In genomic region chr5:31537856-31538255, GRCh38 we compare ENCODE assay signal across 21 cellular contexts. TPM values are rescaled to one million over a fixed set of nuclear protein-coding genes. Genes with fewer than 3 reads are reported as not detected.
DNase-seq lines count a peak whose midpoint lies in the region; ATAC-seq and TF ChIP-seq lines count a peak whose summit lies in the region.
"Had no signal": no experiment of that assay in that cellular context is flagged by ENCODE, and none has a peak within 500 bp of the region (broad histone marks: within the 10 kb centered on the region; RNA-seq: fewer than 3 reads in every experiment).

No MANE protein-coding gene starts in this region.

- peak overlapping the region in 2 of 3 experiments; percentile 21 to 67 for H3K27ac Mint-ChIP-seq in nephron
- H3K27ac Mint-ChIP-seq: activated CD4-positive, alpha-beta T cell treated with anti-CD3 and anti-CD28 coated beads, Interleukin-2, amount 10 ng/mL, durations not matched to agents 7 days and 5 days had no signal

- no peak for ATAC-seq in GM21515 (IDR thresholded peaks at IDR 0.05; ENCODE audit: unreplicated experiment)
- no peak for ATAC-seq in GM21381 (IDR thresholded peaks at IDR 0.05; ENCODE audit: unreplicated experiment)
- ATAC-seq: gastroesophageal sphincter had no signal

- no peak overlapping the region for H3K4me3 Mint-ChIP-seq in nephron
- H3K4me3 Mint-ChIP-seq: activated CD4-positive, alpha-beta T cell treated with anti-CD3 and anti-CD28 coated beads, Interleukin-2, amount 10 ng/mL, durations not matched to agents 7 days and 5 days had no signal

- no peaks in the 10 kb centered on the region for H3K27me3 Mint-ChIP-seq in nephron (ENCODE audit: low read depth)
- H3K27me3 Mint-ChIP-seq: activated CD4-positive, alpha-beta T cell treated with anti-CD3 and anti-CD28 coated beads, Interleukin-2, amount 10 ng/mL, durations not matched to agents 7 days and 5 days had no signal

- H3K4me1 Mint-ChIP-seq in nephron = peaks cover 13% of the 10 kb centered on the region

- H3K36me3 Mint-ChIP-seq in nephron (ENCODE audit: low read depth) = peaks cover 62% of the 10 kb centered on the region

- DNase-seq in COLO829 (ENCODE audit: low spot score) (peak; percentile 46), SK-MEL-5 (ENCODE audit: low read depth, low spot score) (peak; percentile 97), epidermal melanocyte (ENCODE audit: insufficient read length, low spot score) (peak; percentile 46), COLO668 (lab: John Stamatoyannopoulos, UW; ENCODE audit: unreplicated experiment) (no peak), KBM-7 (no peak)
- DNase-seq: activated CD4-positive, alpha-beta T cell treated with anti-CD3 and anti-CD28 coated beads, Interleukin-2, amount 10 ng/mL, durations not matched to agents 7 days and 5 days; activated naive CD4-positive, alpha-beta T cell; aorta; Caco-2; Karpas-422; left ventricle myocardium inferior; NCI-H1105 treated with DMSO at 0.1 percent for 48 hours; NCI-H2107; NCI-H524; occipital lobe; stimulated activated CD4-positive, alpha-beta T cell treated with anti-CD3 and anti-CD28 coated beads, Interleukin-15, amount 100 ng/mL, for 24 hours; testis had no signal

- H3K9me3 Mint-ChIP-seq in nephron = no peaks in the 10 kb centered on the region
- H3K9me3 Mint-ChIP-seq: activated CD4-positive, alpha-beta T cell treated with anti-CD3 and anti-CD28 coated beads, Interleukin-2, amount 10 ng/mL, durations not matched to agents 7 days and 5 days had no signal

- in situ Hi-C loops in SK-MEL-5 (cut with HindIII; ENCODE audit: low pct_unique_long_range_greater_than_20kb, low sequenced_read_pairs) (no loop called here), KBM-7 (cut with MboI; ENCODE audit: low pct_unique_long_range_greater_than_20kb, low sequenced_read_pairs) (no loop called here)

- TF ChIP-seq CTCF in nephron (IDR thresholded peaks at IDR 0.05; ENCODE audit: unreplicated experiment in 3 of 3) = no peak

RNA-seq across cellular contexts. Expression of gene C5orf22, which starts 5.8 kb away (rescaled TPM):
- total RNA-seq in SK-MEL-5 (2014; rRNA removed; shearing (Covaris generic)) = 107 and 110 TPM in 2 replicates
- 86.1 and 114 TPM in 2 replicates for polyA plus RNA-seq in SK-MEL-5 (2015; cell fraction: cytosol; rRNA removed)
- 75.7 and 107 TPM in 2 replicates for polyA plus RNA-seq in SK-MEL-5 (2015; cell fraction: nucleus; rRNA removed)

RNA-seq across cellular contexts. Expression of gene DROSHA, which starts 6.0 kb away (rescaled TPM):
- total RNA-seq in SK-MEL-5 (2014; rRNA removed; shearing (Covaris generic)) = 57.4 and 74.9 TPM in 2 replicates
- 60.6 and 87.4 TPM in 2 replicates for polyA plus RNA-seq in SK-MEL-5 (2015; cell fraction: cytosol; rRNA removed)
- polyA plus RNA-seq in SK-MEL-5 (2015; cell fraction: nucleus; rRNA removed) = 226 and 227 TPM in 2 replicates

Comparison
In these comparisons a context has a peak if more than half of its experiments do, and no peak if none do; other contexts are left out.
1. DNase-seq: peak in COLO829 (single experiment), SK-MEL-5 (single experiment) and epidermal melanocyte (single experiment); none in COLO668 (single experiment) and KBM-7 (single experiment).